17 cellular contexts compared by ENCODE assay signal in genomic region chr17:57329380-57330214, GRCh38.
DNase-seq lines count a peak whose midpoint lies in the region; ATAC-seq, FAIRE-seq and TF ChIP-seq lines count a peak whose summit lies in the region.
"Had no signal": no experiment of that assay in that cellular context is flagged by ENCODE, and none has a peak within 500 bp of the region (broad histone marks: within the 10 kb centered on the region; RNA-seq: fewer than 3 reads in every experiment).

No MANE protein-coding gene starts in this region.

- 97% methylated on average over 9 of the region's 9 CpGs for WGBS in HepG2 (ENCODE audit: low lambda C conversion rate)
- 70% methylated on average over 9 of the region's 9 CpGs for WGBS in smooth muscle cell (ENCODE audit: low lambda C conversion rate)
- 77% methylated on average over 9 of the region's 9 CpGs for WGBS in prostate gland

- H3K4me1 ChIP-seq in OCI-LY1 (ENCODE audit: insufficient read depth, low read length, severe bottlenecking), result peaks cover 13% of the 10 kb centered on the region
- H3K4me1 ChIP-seq in HepG2 (ENCODE audit: insufficient read depth, low read length), result peaks cover 43% of the 10 kb centered on the region
- H3K4me1 ChIP-seq in smooth muscle cell (ENCODE audit: low read depth), result peaks cover 12% of the 10 kb centered on the region
- no peaks in the 10 kb centered on the region for H3K4me1 ChIP-seq in prostate gland (replicated peaks)

- DNase-seq in epithelial cell of proximal tubule (ENCODE audit: low read depth) (peak; percentile 12), HepG2 (ENCODE audit: low spot score) (no peak), smooth muscle cell (lab: John Stamatoyannopoulos, UW; ENCODE audit: unreplicated experiment) (no peak), prostate gland (ENCODE audit: low spot score) (no peak), G401 (ENCODE audit: low spot score) (no peak), NCI-H748 treated with DMSO at 0.1 percent for 48 hours (lab: John Stamatoyannopoulos, UW) (no peak)
- DNase-seq: brain microvascular endothelial cell; effector CD8-positive, alpha-beta T cell; foreskin melanocyte; GF-D8; NCI-H524 treated with DMSO at 0.1 percent for 48 hours; PC-3; thyroid gland had no signal

- H3K4me3 ChIP-seq in OCI-LY1 (ENCODE audit: low read depth, low read length, poor library complexity, severe bottlenecking) (no peak overlapping the region), epithelial cell of proximal tubule (ENCODE audit: low read depth, low read length) (no peak overlapping the region), HepG2 (replicated peaks in 1 of 3; ENCODE audit: insufficient read depth in 1 of 3, low read depth in 2 of 3, low read length in 3 of 3) (no peak overlapping the region), smooth muscle cell (no peak overlapping the region), prostate gland (no peak overlapping the region)
- H3K4me3 ChIP-seq: thyroid gland had no signal

- no peaks in the 10 kb centered on the region for H4K20me1 ChIP-seq in OCI-LY1 (ENCODE audit: insufficient read depth, low read length)
- H4K20me1 ChIP-seq in HepG2 (ENCODE audit: insufficient read depth, low read length), result peaks cover 6% of the 10 kb centered on the region; the same call in 1 of the 2 replicates
- H4K20me1 ChIP-seq in smooth muscle cell (ENCODE audit: low read depth), result peaks cover 85% of the 10 kb centered on the region

- POLR2A ChIA-PET in HepG2 (lab: Yijun Ruan, JAX), result interaction anchor here (0.9 kb wide), 1 partner anchor 73 kb away, joined by 3 read pairs; the partner anchor contains the start of gene MSI2

- H3K9me3 ChIP-seq in OCI-LY1 (ENCODE audit: low read length) (no peaks in the 10 kb centered on the region), HepG2 (ENCODE audit: low read length) (no peaks in the 10 kb centered on the region), smooth muscle cell (replicated peaks; ENCODE audit: low read depth) (no peaks in the 10 kb centered on the region), prostate gland (no peaks in the 10 kb centered on the region)
- H3K9me3 ChIP-seq: thyroid gland had no signal

- H3K79me2 ChIP-seq in OCI-LY1 (ENCODE audit: insufficient read depth, low read length), result peaks cover 64% of the 10 kb centered on the region
- H3K79me2 ChIP-seq in HepG2 (ENCODE audit: insufficient read depth, low read length), result peaks cover 30% of the 10 kb centered on the region
- H3K79me2 ChIP-seq in smooth muscle cell (ENCODE audit: low read depth), result peaks cover 16% of the 10 kb centered on the region

- intact Hi-C loops in HepG2 (cut with micrococcal nuclease; ENCODE audit: unreplicated experiment) (no loop called here), prostate gland (cut with DNase I) (no loop called here)

- H3K27me3 ChIP-seq in OCI-LY1 (ENCODE audit: insufficient read depth, low read length) (no peaks in the 10 kb centered on the region), HepG2 (ENCODE audit: control insufficient read depth in 1 of 2, insufficient read depth in 2 of 2, low read length in 2 of 2) (no peaks in the 10 kb centered on the region), smooth muscle cell (ENCODE audit: low read depth) (no peaks in the 10 kb centered on the region), prostate gland (replicated peaks; ENCODE audit: insufficient read depth) (no peaks in the 10 kb centered on the region)
- H3K27me3 ChIP-seq: brain microvascular endothelial cell, thyroid gland had no signal

- H3F3A ChIP-seq in OCI-LY1 (ENCODE audit: insufficient read depth, low read length) (no peaks in the 10 kb centered on the region), smooth muscle cell (ENCODE audit: low read depth) (peaks cover 2% of the 10 kb centered on the region)

- no TSS peak for BruUV-seq in HepG2 (replicated peaks; lab: Mats Ljungman, UMichigan)

- no peak for FAIRE-seq in HepG2 (lab: Jason Lieb, UNC)
- FAIRE-seq: GM19239 had no signal

- in situ Hi-C loops in HepG2 (cut with HindIII; ENCODE audit: extremely low pct_ligation_motif_present, low pct_unique_long_range_greater_than_20kb), result no loop called here
- in situ Hi-C loops in G401 (cut with HindIII; ENCODE audit: low sequenced_read_pairs), result no loop called here

- H2AFZ ChIP-seq in OCI-LY1 (ENCODE audit: low read length), result no peak overlapping the region
- no peak overlapping the region for H2AFZ ChIP-seq in HepG2 (ENCODE audit: low read length)
- H2AFZ ChIP-seq in smooth muscle cell (ENCODE audit: low read depth), result no peak overlapping the region

- TF ChIP-seq CTCF in OCI-LY1 (IDR thresholded peaks at IDR 0.05; ENCODE audit: low read length) (no peak), epithelial cell of proximal tubule (conservative IDR thresholded peaks at IDR 0.05; ENCODE audit: low read depth, low read length) (no peak), HepG2 (CRISPR knock-in tag; IDR thresholded peaks at IDR 0.05) (no peak), smooth muscle cell (IDR thresholded peaks at IDR 0.05; ENCODE audit: borderline replicate concordance, insufficient read depth, poor library complexity, severe bottlenecking) (no peak), prostate gland (IDR thresholded peaks at IDR 0.05) (no peak)

- ATAC-seq in HepG2 (no peak), GM19455 (IDR thresholded peaks at IDR 0.05; ENCODE audit: unreplicated experiment) (no peak)
- ATAC-seq: PC-3, WTC11 had no signal

- H3K9me2 ChIP-seq in OCI-LY1 (ENCODE audit: low read depth, low read length), result no peaks in the 10 kb centered on the region

- peaks cover 70% of the 10 kb centered on the region for H3K36me3 ChIP-seq in OCI-LY1 (ENCODE audit: insufficient read depth, low read length)
- peaks cover 7 to 22% of the 10 kb centered on the region in 2 experiments; a peak in 4 of 5 replicates for H3K36me3 ChIP-seq in HepG2 (replicated peaks in 1 of 2; ENCODE audit: control insufficient read depth in 1 of 2, insufficient read depth in 2 of 2, low read length in 2 of 2)
- no peaks in the 10 kb centered on the region for H3K36me3 ChIP-seq in smooth muscle cell (ENCODE audit: low read depth)
- no peaks in the 10 kb centered on the region for H3K36me3 ChIP-seq in prostate gland
- H3K36me3 ChIP-seq: brain microvascular endothelial cell, thyroid gland had no signal

- H3K27ac ChIP-seq in OCI-LY1 (ENCODE audit: low read depth, low read length, poor library complexity, severe bottlenecking), result peak overlapping the region; percentile 5
- H3K27ac ChIP-seq in HepG2 (ENCODE audit: extremely low read length, insufficient read depth, low read length), result no peak overlapping the region
- no peak overlapping the region for H3K27ac ChIP-seq in smooth muscle cell (ENCODE audit: low read depth)
- no peak overlapping the region for H3K27ac ChIP-seq in prostate gland
- H3K27ac ChIP-seq: brain microvascular endothelial cell had no signal

- no peak for TF ChIP-seq RAD21 in HepG2 (CRISPR knock-in tag; IDR thresholded peaks at IDR 0.05)

- H3K9ac ChIP-seq in OCI-LY1 (ENCODE audit: low read length), result no peak overlapping the region
- H3K9ac ChIP-seq in HepG2 (ENCODE audit: insufficient read depth, low read depth, low read length), result no peak overlapping the region
- H3K9ac ChIP-seq in smooth muscle cell (ENCODE audit: low read depth), result no peak overlapping the region

- CTCF ChIA-PET in HepG2 (lab: Yijun Ruan, JAX; ENCODE audit: low intra/inter-chr PET ratio, low total read pairs), result no interaction called here

- H3K4me2 ChIP-seq in OCI-LY1 (ENCODE audit: low read length) (no peak overlapping the region), HepG2 (ENCODE audit: low read depth, low read length) (no peak overlapping the region), smooth muscle cell (peak overlapping the region; percentile 34)

- TF ChIP-seq EP300 in HepG2 (IDR thresholded peaks at IDR 0.05; ENCODE audit: low read depth in 2 of 2, low read length in 2 of 2), result no peak
- no peak for TF ChIP-seq EP300 in HepG2 (CRISPR knock-in tag; IDR thresholded peaks at IDR 0.05; ENCODE audit: borderline replicate concordance)

- TF ChIP-seq POLR2A in HepG2 (IDR thresholded peaks at IDR 0.05; ENCODE audit: insufficient read depth in 1 of 2, low read depth in 2 of 2, low read length in 2 of 2) (no peak), prostate gland (IDR thresholded peaks at IDR 0.05) (no peak)

TF ChIP-seq in HepG2, 621 proteins besides CTCF, POLR2A, EP300 and RAD21:
- TF ChIP-seq HES4 (CRISPR knock-in tag; IDR thresholded peaks at IDR 0.05; ENCODE audit: borderline replicate concordance) (no peak), TCF7L2 (IDR thresholded peaks at IDR 0.05; ENCODE audit: low read depth, low read length) (no peak), HNRNPK (IDR thresholded peaks at IDR 0.05; ENCODE audit: low read depth, low read length, poor library complexity, severe bottlenecking) (peak; percentile 53), AKNA (CRISPR knock-in tag; IDR thresholded peaks at IDR 0.05; ENCODE audit: borderline replicate concordance) (0 out of 2 replicates have a peak, but pooled peaks have one; percentile 41)
